10 cellular contexts compared by ENCODE assay signal in genomic region chr7:132065193-132065972, GRCh38.
DNase-seq lines count a peak whose midpoint lies in the region; ATAC-seq and TF ChIP-seq lines count a peak whose summit lies in the region.
"Had no signal": no experiment of that assay in that cellular context is flagged by ENCODE, and none has a peak within 500 bp of the region (broad histone marks: within the 10 kb centered on the region; RNA-seq: fewer than 3 reads in every experiment).

No MANE protein-coding gene starts in this region.

- CTCF ChIA-PET in HEK293 (lab: Yijun Ruan, JAX) = no interaction called here

- H3K27me3 ChIP-seq in ascending aorta (no peaks in the 10 kb centered on the region), stomach (no peaks in the 10 kb centered on the region)

- ATAC-seq in HG02623 (IDR thresholded peaks at IDR 0.05; ENCODE audit: unreplicated experiment) (no peak), GM18909 (IDR thresholded peaks at IDR 0.05; ENCODE audit: poor library complexity, unreplicated experiment) (no peak), GM21515 (IDR thresholded peaks at IDR 0.05; ENCODE audit: unreplicated experiment) (no peak)

- H3K27ac ChIP-seq in HEK293 (ENCODE audit: extremely low read depth, low read depth, low read length) (no peak overlapping the region), ascending aorta (peak overlapping the region; percentile 81 to 87), stomach (peak overlapping the region in 4 of 5 donors; percentile 42 to 81 (median 70))

- H3K4me1 ChIP-seq in HEK293 (ENCODE audit: control insufficient read depth, insufficient read depth, low read length) (no peaks in the 10 kb centered on the region), ascending aorta (peaks cover 9 to 24% of the 10 kb centered on the region in 2 donors), stomach (peaks cover 0 to 27% (median 15%) of the 10 kb centered on the region in 4 donors)

- no peak for TF ChIP-seq POLR2A in stomach (IDR thresholded peaks at IDR 0.05)

- H3K36me3 ChIP-seq in HEK293 (ENCODE audit: control insufficient read depth in 2 of 2, insufficient read depth in 1 of 2, low read length in 2 of 2) = no peaks in the 10 kb centered on the region
- no peaks in the 10 kb centered on the region for H3K36me3 ChIP-seq in ascending aorta
- H3K36me3 ChIP-seq in stomach = no peaks in the 10 kb centered on the region

- POLR2A ChIA-PET in HEK293 (lab: Yijun Ruan, JAX) = no interaction called here

- intact Hi-C loops in ascending aorta (cut with DNase I) = loop anchor here (1.0 to 10.0 kb wide), 4 partner anchors 43 to 189 kb away; no protein-coding TSS in a partner anchor
- intact Hi-C loops in stomach (cut with DNase I; ENCODE audit: low total_unique reads) = no loop called here

- TF ChIP-seq CTCF in HEK293 (tag by site-specific recombination; IDR thresholded peaks at IDR 0.05) = no peak
- TF ChIP-seq CTCF in ascending aorta (IDR thresholded peaks at IDR 0.05) = no peak
- no peak for TF ChIP-seq CTCF in stomach (IDR thresholded peaks at IDR 0.05)

- H3K9me3 ChIP-seq in HEK293 (ENCODE audit: control insufficient read depth, insufficient read depth, low read depth, low read length) = no peaks in the 10 kb centered on the region
- no peaks in the 10 kb centered on the region for H3K9me3 ChIP-seq in ascending aorta
- H3K9me3 ChIP-seq in stomach = no peaks in the 10 kb centered on the region

- WGBS in stomach, 5 donors = 41 to 65% (median 59%) methylated on average over 7 to 8 of the region's 8 CpGs

- H3K4me3 ChIP-seq in HEK293 (ENCODE audit: low read depth, low read length) (no peak overlapping the region), ascending aorta (no peak overlapping the region), stomach (no peak overlapping the region)

- peak; percentile 68 to 93 for DNase-seq in ascending aorta (ENCODE audit: low spot score in 2 of 2)
- DNase-seq in hippocampal formation (lab: John Stamatoyannopoulos, UW) = peak; percentile 13 to 40
- no peak for DNase-seq in stomach
- no peak for DNase-seq in NCI-H1417 treated with DMSO at 0.1 percent for 48 hours (lab: John Stamatoyannopoulos, UW)
- DNase-seq: cortex of kidney; stimulated activated CD4-positive, alpha-beta T cell treated with anti-CD3 and anti-CD28 coated beads, Interleukin-1b, Interleukin-23, amount 100 ng/mL, for 48 hours had no signal

- no peak for TF ChIP-seq EP300 in stomach (IDR thresholded peaks at IDR 0.05)

TF ChIP-seq in HEK293, 187 proteins besides CTCF, POLR2A, EP300 and RAD21 (continues in another document):
- no peak for TF ChIP-seq ZNF19 (tag by site-specific recombination; IDR thresholded peaks at IDR 0.05; ENCODE audit: low read depth)
- peak; percentile 63 for TF ChIP-seq ZNF629 (tag by site-specific recombination; IDR thresholded peaks at IDR 0.05)
- no peak for TF ChIP-seq ZNF707 (tag by site-specific recombination; IDR thresholded peaks at IDR 0.05)
- no peak for TF ChIP-seq ZBTB7A (tag by site-specific recombination; IDR thresholded peaks at IDR 0.05; ENCODE audit: low read depth)
- no peak for TF ChIP-seq ZNF777 (tag by site-specific recombination; IDR thresholded peaks at IDR 0.05; ENCODE audit: borderline replicate concordance)
- TF ChIP-seq, protein P1, sequence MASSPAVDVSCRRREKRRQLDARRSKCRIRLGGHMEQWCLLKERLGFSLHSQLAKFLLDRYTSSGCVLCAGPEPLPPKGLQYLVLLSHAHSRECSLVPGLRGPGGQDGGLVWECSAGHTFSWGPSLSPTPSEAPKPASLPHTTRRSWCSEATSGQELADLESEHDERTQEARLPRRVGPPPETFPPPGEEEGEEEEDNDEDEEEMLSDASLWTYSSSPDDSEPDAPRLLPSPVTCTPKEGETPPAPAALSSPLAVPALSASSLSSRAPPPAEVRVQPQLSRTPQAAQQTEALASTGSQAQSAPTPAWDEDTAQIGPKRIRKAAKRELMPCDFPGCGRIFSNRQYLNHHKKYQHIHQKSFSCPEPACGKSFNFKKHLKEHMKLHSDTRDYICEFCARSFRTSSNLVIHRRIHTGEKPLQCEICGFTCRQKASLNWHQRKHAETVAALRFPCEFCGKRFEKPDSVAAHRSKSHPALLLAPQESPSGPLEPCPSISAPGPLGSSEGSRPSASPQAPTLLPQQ (tag by site-specific recombination; IDR thresholded peaks at IDR 0.05) = no peak
- TF ChIP-seq AEBP2 (tag by site-specific recombination; IDR thresholded peaks at IDR 0.05; ENCODE audit: borderline replicate concordance) = no peak
- no peak for TF ChIP-seq ZNF138 (tag by site-specific recombination; IDR thresholded peaks at IDR 0.05; ENCODE audit: borderline replicate concordance)
- TF ChIP-seq ZNF626 (tag by site-specific recombination; IDR thresholded peaks at IDR 0.05) = no peak
- no peak for TF ChIP-seq ZNF596 (tag by site-specific recombination; IDR thresholded peaks at IDR 0.05)
- TF ChIP-seq ZNF174 (tag by site-specific recombination; IDR thresholded peaks at IDR 0.05) = no peak
- no peak for TF ChIP-seq ZNF514 (tag by site-specific recombination; IDR thresholded peaks at IDR 0.05)
- TF ChIP-seq SP7 (tag by site-specific recombination; IDR thresholded peaks at IDR 0.05) = peak; percentile 63; the same call in 1 of the 2 replicates
- TF ChIP-seq WT1 (tag by site-specific recombination; IDR thresholded peaks at IDR 0.05) = no peak
- TF ChIP-seq, protein P2, sequence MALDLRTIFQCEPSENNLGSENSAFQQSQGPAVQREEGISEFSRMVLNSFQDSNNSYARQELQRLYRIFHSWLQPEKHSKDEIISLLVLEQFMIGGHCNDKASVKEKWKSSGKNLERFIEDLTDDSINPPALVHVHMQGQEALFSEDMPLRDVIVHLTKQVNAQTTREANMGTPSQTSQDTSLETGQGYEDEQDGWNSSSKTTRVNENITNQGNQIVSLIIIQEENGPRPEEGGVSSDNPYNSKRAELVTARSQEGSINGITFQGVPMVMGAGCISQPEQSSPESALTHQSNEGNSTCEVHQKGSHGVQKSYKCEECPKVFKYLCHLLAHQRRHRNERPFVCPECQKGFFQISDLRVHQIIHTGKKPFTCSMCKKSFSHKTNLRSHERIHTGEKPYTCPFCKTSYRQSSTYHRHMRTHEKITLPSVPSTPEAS (tag by site-specific recombination; IDR thresholded peaks at IDR 0.05) = no peak
- TF ChIP-seq ZNF585B (tag by site-specific recombination; IDR thresholded peaks at IDR 0.05) = no peak
- peak; percentile 79; the same call in 1 of the 2 replicates for TF ChIP-seq ZNF660 (tag by site-specific recombination; IDR thresholded peaks at IDR 0.05)
- TF ChIP-seq ZNF274 (IDR thresholded peaks at IDR 0.05; ENCODE audit: low read length) = no peak
- TF ChIP-seq ZNF274 (tag by site-specific recombination; IDR thresholded peaks at IDR 0.05; ENCODE audit: borderline replicate concordance) = no peak
- no peak for TF ChIP-seq ZNF133 (tag by site-specific recombination; IDR thresholded peaks at IDR 0.05)
- no peak for TF ChIP-seq ZNF157 (tag by site-specific recombination; IDR thresholded peaks at IDR 0.05)
- TF ChIP-seq ZNF132 (tag by site-specific recombination; IDR thresholded peaks at IDR 0.05; ENCODE audit: borderline replicate concordance) = no peak
- no peak for TF ChIP-seq TRIM28 (IDR thresholded peaks at IDR 0.05; ENCODE audit: borderline replicate concordance, low read length)
- no peak for TF ChIP-seq ZFP37 (tag by site-specific recombination; IDR thresholded peaks at IDR 0.05)
- peak; percentile 33; the same call in 1 of the 2 replicates for TF ChIP-seq ZEB2 (tag by site-specific recombination; IDR thresholded peaks at IDR 0.05)
- TF ChIP-seq ZNF155 (tag by site-specific recombination; IDR thresholded peaks at IDR 0.05) = no peak
- TF ChIP-seq ZNF623 (tag by site-specific recombination; IDR thresholded peaks at IDR 0.05) = no peak
- no peak for TF ChIP-seq OVOL3 (tag by site-specific recombination; IDR thresholded peaks at IDR 0.05)
- TF ChIP-seq ZNF571 (tag by site-specific recombination; IDR thresholded peaks at IDR 0.05) = no peak
- TF ChIP-seq, protein P3, sequence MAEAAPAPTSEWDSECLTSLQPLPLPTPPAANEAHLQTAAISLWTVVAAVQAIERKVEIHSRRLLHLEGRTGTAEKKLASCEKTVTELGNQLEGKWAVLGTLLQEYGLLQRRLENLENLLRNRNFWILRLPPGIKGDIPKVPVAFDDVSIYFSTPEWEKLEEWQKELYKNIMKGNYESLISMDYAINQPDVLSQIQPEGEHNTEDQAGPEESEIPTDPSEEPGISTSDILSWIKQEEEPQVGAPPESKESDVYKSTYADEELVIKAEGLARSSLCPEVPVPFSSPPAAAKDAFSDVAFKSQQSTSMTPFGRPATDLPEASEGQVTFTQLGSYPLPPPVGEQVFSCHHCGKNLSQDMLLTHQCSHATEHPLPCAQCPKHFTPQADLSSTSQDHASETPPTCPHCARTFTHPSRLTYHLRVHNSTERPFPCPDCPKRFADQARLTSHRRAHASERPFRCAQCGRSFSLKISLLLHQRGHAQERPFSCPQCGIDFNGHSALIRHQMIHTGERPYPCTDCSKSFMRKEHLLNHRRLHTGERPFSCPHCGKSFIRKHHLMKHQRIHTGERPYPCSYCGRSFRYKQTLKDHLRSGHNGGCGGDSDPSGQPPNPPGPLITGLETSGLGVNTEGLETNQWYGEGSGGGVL (tag by site-specific recombination; IDR thresholded peaks at IDR 0.05) = peak; percentile 92
- no peak for TF ChIP-seq ZNF114 (tag by site-specific recombination; IDR thresholded peaks at IDR 0.05)
- TF ChIP-seq ZNF600 (tag by site-specific recombination; IDR thresholded peaks at IDR 0.05) = no peak
- no peak for TF ChIP-seq SP3 (tag by site-specific recombination; IDR thresholded peaks at IDR 0.05)
- no peak for TF ChIP-seq ZNF202 (tag by site-specific recombination; IDR thresholded peaks at IDR 0.05; ENCODE audit: borderline replicate concordance)
- TF ChIP-seq ZNF146 (tag by site-specific recombination; IDR thresholded peaks at IDR 0.05) = no peak
- TF ChIP-seq ZNF184 (tag by site-specific recombination; IDR thresholded peaks at IDR 0.05) = peak; percentile 37; the same call in 1 of the 2 replicates

Comparison
In these comparisons a context has a peak if more than half of its experiments do, and no peak if none do; other contexts are left out.
1. DNase-seq: peak in ascending aorta (2 of 2) and hippocampal formation (2 of 2); none in stomach (single experiment) and NCI-H1417 treated with DMSO at 0.1 percent for 48 hours (single experiment).